9 cellular contexts compared by ENCODE assay signal in genomic region chr2:108536133-108536780, GRCh38. TPM values are rescaled to one million over a fixed set of nuclear protein-coding genes. Genes with fewer than 3 reads are reported as not detected.
DNase-seq lines count a peak whose midpoint lies in the region; ATAC-seq and TF ChIP-seq lines count a peak whose summit lies in the region.
"Had no signal": no experiment of that assay in that cellular context is flagged by ENCODE, and none has a peak within 500 bp of the region (broad histone marks: within the 10 kb centered on the region; RNA-seq: fewer than 3 reads in every experiment).

No MANE protein-coding gene starts in this region.

- peak overlapping the region; percentile 9 for H3K23ac ChIP-seq in mesendoderm (ENCODE audit: low read length)

- TF ChIP-seq CTCF in AG09309 (IDR thresholded peaks at IDR 0.05; ENCODE audit: control insufficient read depth, insufficient read depth, low read depth, low read length, missing control alignments) (no peak), HFF-Myc (IDR thresholded peaks at IDR 0.05; ENCODE audit: low read depth, low read length, missing control alignments) (no peak)

- no peak overlapping the region for H4K5ac ChIP-seq in mesendoderm (ENCODE audit: low read length)

- H3K27ac ChIP-seq in mesendoderm (ENCODE audit: low read depth, low read length) (no peak overlapping the region), aorta (ENCODE audit: low read depth in 1 of 2, low read length in 2 of 2) (no peak overlapping the region)

- intact Hi-C loops in posterior cingulate gyrus (cut with DNase I): loop anchor here (5.0 to 10.0 kb wide), 2 partner anchors 41 to 91 kb away; partner anchors contain the start of gene GCC2
- intact Hi-C loops in aorta (cut with DNase I): loop anchor here (5.0 kb wide), 2 partner anchors 41 to 46 kb away; no protein-coding TSS in a partner anchor

- H3K79me1 ChIP-seq in mesendoderm (ENCODE audit: low read length): peaks cover 14% of the 10 kb centered on the region

- H3K4me3 ChIP-seq in AG09309 (ENCODE audit: control insufficient read depth, low read depth, low read length): peak overlapping the region; percentile 55; the same call in 1 of the 2 replicates
- peak overlapping the region; percentile 73 for H3K4me3 ChIP-seq in HFF-Myc (replicated peaks; ENCODE audit: low read depth, low read length)
- no peak overlapping the region for H3K4me3 ChIP-seq in mesendoderm (ENCODE audit: low read length)
- H3K4me3 ChIP-seq in aorta (ENCODE audit: low read length in 2 of 2): peak overlapping the region in 1 of 2 donors; percentile 2

- no peak for DNase-seq in AG09309 (ENCODE audit: low read depth)
- no peak for DNase-seq in HFF-Myc (ENCODE audit: extremely low read depth, low read depth)
- peak; percentile 51 for DNase-seq in astrocyte of the hippocampus (ENCODE audit: low read depth, low spot score)
- peak; percentile 42 for DNase-seq in mesendoderm
- no peak for DNase-seq in posterior cingulate gyrus
- no peak for DNase-seq in aorta
- DNase-seq in HK-2 (ENCODE audit: unreplicated experiment): no peak
- no peak for DNase-seq in NCI-H510A (lab: John Stamatoyannopoulos, UW)
- DNase-seq: NCI-H146 had no signal

- no peak overlapping the region for H3K18ac ChIP-seq in mesendoderm (ENCODE audit: low read length)

- no peak overlapping the region for H2BK15ac ChIP-seq in mesendoderm (replicated peaks; ENCODE audit: low read depth)

- no peak overlapping the region for H3K9ac ChIP-seq in mesendoderm (ENCODE audit: low read length)

- no peak overlapping the region for H3K4me2 ChIP-seq in mesendoderm (ENCODE audit: low read length)

- peaks cover 48% of the 10 kb centered on the region for H3K79me2 ChIP-seq in mesendoderm (ENCODE audit: control insufficient read depth, insufficient read depth, low read length)

- no peak overlapping the region for H4K8ac ChIP-seq in mesendoderm (ENCODE audit: low read depth, low read length)

- WGBS in mesendoderm (ENCODE audit: extremely low coverage, insufficient coverage, low lambda C conversion rate): no CpG with 5 or more reads among the region's 7 CpGs
- WGBS in aorta, 2 donors: 46 to 83% methylated on average over 7 of the region's 7 CpGs

- no peaks in the 10 kb centered on the region for H3K4me1 ChIP-seq in mesendoderm (ENCODE audit: control insufficient read depth, low read depth, low read length)
- peaks cover 0 to 4% of the 10 kb centered on the region in 2 donors for H3K4me1 ChIP-seq in aorta (ENCODE audit: control insufficient read depth in 1 of 2, insufficient read depth in 2 of 2, low read length in 2 of 2)

- no peak for ATAC-seq in aorta (ENCODE audit: low FRiP score)

- H3K56ac ChIP-seq in mesendoderm (ENCODE audit: low read length): peak overlapping the region; percentile 3

- H3K27me3 ChIP-seq in mesendoderm (ENCODE audit: insufficient read depth, low read length, poor library complexity): no peaks in the 10 kb centered on the region
- H3K27me3 ChIP-seq in aorta (ENCODE audit: control insufficient read depth in 1 of 2, insufficient read depth in 2 of 2, low read length in 1 of 2): no peaks in the 10 kb centered on the region

- no peak overlapping the region for H2BK120ac ChIP-seq in mesendoderm (ENCODE audit: low read depth, low read length)

- H2AK5ac ChIP-seq in mesendoderm (ENCODE audit: low read length): no peak overlapping the region

- no peaks in the 10 kb centered on the region for H3K9me3 ChIP-seq in aorta (ENCODE audit: control insufficient read depth, low read length)

- H3K4ac ChIP-seq in mesendoderm (ENCODE audit: low read depth, low read length): no peak overlapping the region

- H2BK5ac ChIP-seq in mesendoderm (ENCODE audit: low read length): no peak overlapping the region

- H3K36me3 ChIP-seq in mesendoderm (ENCODE audit: control insufficient read depth, insufficient read depth, low read length) (no peaks in the 10 kb centered on the region), aorta (ENCODE audit: control insufficient read depth in 1 of 2, insufficient read depth in 2 of 2, low read length in 1 of 2) (no peaks in the 10 kb centered on the region)

RNA-seq across cellular contexts. Expression of gene LIMS1, which starts 2.0 kb away (rescaled TPM):
- polyA plus RNA-seq in mesendoderm (2013, experiment 1 of 2): 47.1 TPM
- polyA plus RNA-seq in mesendoderm (2013, experiment 2 of 2): 45.2 TPM
- total RNA-seq in aorta: 100 to 1,000 TPM in 1 of 2 donors, 10 to 100 TPM in 1; 76.7 to 100 TPM
- 100 to 1,000 TPM in 1 of 2 donors, 10 to 100 TPM in 1; 48.0 to 111 TPM for polyA plus RNA-seq in aorta

Comparison
In these comparisons a context has a peak if more than half of its experiments do, and no peak if none do; other contexts are left out.
1. DNase-seq: peak in astrocyte of the hippocampus (single experiment) and mesendoderm (single experiment); none in AG09309 (single experiment), HFF-Myc (single experiment), posterior cingulate gyrus (0 of 10), aorta (0 of 2), HK-2 (single experiment) and NCI-H510A (single experiment).